Comparison of ENCODE assay signal across 1 cellular context in the genomic region with DNA sequence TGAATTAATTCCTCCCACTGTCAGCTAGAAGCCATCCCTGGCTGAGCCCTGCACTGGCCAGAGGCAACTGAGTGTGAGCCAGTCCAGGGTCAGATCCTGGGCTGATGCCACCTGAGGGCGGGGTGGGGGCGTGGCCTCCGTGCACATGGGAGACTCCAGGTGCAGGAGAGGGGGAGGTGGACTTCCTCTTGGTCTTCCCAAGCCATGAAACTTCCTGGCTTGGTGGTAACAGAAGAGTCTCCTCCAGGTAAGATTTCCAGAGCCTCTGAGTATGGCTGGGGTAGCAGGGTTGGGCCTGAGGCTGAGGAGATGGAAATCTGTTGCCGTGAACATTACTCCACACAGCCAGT.
A peak's percentile ranks its signal among the peaks of the same experiment; 100 is the strongest.
TF ChIP-seq lines count a peak whose summit lies in the region.

No MANE protein-coding gene starts in this region.

TF ChIP-seq in liver, 16 proteins besides CTCF, POLR2A, EP300 and RAD21 (continued from another document):
- peak; percentile 4 for TF ChIP-seq REST (IDR thresholded peaks at IDR 0.05)
- TF ChIP-seq HNF4A (conservative IDR thresholded peaks at IDR 0.05): no peak
- TF ChIP-seq MAX (IDR thresholded peaks at IDR 0.05): no peak
